Comparison of ENCODE assay signal across 1 cellular context in genomic region chr5:660491-661030, GRCh38.
TF ChIP-seq lines count a peak whose summit lies in the region.

No MANE protein-coding gene starts in this region.

TF ChIP-seq in HepG2, 621 proteins besides CTCF, POLR2A, EP300 and RAD21:
- TF ChIP-seq BATF2 (CRISPR knock-in tag; IDR thresholded peaks at IDR 0.05) (no peak), AGO2 (optimal IDR thresholded peaks at IDR 0.05; ENCODE audit: low read depth, low read length) (peak; percentile 22)
